ENCODE assay signal across 8 cellular contexts in the genomic region with DNA sequence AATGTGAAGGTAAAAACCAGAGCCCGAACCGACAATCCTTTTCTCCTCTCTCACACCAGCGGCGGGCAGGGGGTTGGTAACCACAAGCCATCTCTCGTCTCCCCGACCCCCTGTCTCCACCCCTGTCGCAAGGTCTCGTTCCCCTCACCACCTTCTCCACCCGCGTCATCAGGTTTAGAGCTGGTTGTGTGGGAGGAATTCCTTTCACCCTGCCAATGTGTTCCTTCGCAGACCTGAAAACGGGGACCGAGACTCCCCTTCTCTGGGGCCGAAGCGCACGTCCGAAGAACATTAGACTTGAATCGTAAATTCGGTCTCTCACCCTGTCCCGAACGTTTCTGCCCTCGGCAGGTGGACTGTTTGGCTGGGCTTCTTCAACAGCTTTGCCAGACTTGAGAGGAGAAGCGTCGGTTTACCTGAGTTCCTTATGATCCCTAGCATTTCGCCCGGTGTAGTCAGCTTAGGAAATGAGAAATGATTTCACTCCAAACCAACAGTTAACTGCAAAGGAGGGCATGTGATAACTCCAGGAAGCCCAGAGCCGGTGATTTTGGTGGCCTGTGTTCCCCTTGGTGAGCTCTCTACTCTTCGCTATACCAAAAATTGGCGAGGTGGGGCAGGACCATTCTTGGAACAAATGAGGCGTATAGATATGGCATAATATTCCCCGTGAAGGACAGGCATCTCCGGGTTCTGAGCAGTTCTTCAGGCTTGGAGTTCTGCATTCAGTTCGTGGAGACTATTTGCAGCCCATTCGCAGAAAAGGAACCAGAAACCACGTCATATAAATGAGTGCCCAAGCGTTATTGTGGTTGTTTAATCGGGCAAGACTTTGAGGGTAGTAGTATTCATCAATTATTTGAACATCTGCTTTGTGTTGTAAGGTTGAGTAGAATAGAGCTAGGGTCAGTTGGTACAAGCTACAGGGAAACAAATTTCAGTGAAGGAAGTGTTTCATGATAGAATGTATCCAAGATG. TPM values are rescaled to one million over a fixed set of nuclear protein-coding genes. Genes with fewer than 3 reads are reported as not detected.
DNase-seq lines count a peak whose midpoint lies in the region; ATAC-seq and TF ChIP-seq lines count a peak whose summit lies in the region.

No MANE protein-coding gene starts in this region.

- ATAC-seq in GM21786 (IDR thresholded peaks at IDR 0.05; ENCODE audit: unreplicated experiment) = peak; percentile 10
- peak; percentile 27 for ATAC-seq in mucosa of descending colon
- peak; percentile 26 for ATAC-seq in stimulated activated naive CD8-positive, alpha-beta T cell treated with anti-CD3 and anti-CD28 coated beads, Interleukin-15, amount 100 ng/mL, for 72 hours

- no peaks in the 10 kb centered on the region for H3K9me3 ChIP-seq in mucosa of descending colon

- H3K36me3 ChIP-seq in mucosa of descending colon (ENCODE audit: low read depth) = no peaks in the 10 kb centered on the region

- peak overlapping the region; percentile 99 for H3K4me3 Mint-ChIP-seq in activated CD4-positive, alpha-beta memory T cell treated with anti-CD3 and anti-CD28 coated beads for 36 hours
- H3K4me3 Mint-ChIP-seq in stimulated activated naive CD8-positive, alpha-beta T cell treated with anti-CD3 and anti-CD28 coated beads, Interleukin-15, amount 100 ng/mL, for 72 hours = peak overlapping the region; percentile 96 to 98

- peak overlapping the region; percentile 66 for H3K27ac ChIP-seq in epithelial cell of prostate

- TF ChIP-seq CTCF in mucosa of descending colon (IDR thresholded peaks at IDR 0.05) = no peak

- H3K4me1 ChIP-seq in mucosa of descending colon (ENCODE audit: low read depth) = no peaks in the 10 kb centered on the region

- H3K27ac Mint-ChIP-seq in activated CD4-positive, alpha-beta memory T cell treated with anti-CD3 and anti-CD28 coated beads for 36 hours = peak overlapping the region; percentile 95
- H3K27ac Mint-ChIP-seq in stimulated activated naive CD8-positive, alpha-beta T cell treated with anti-CD3 and anti-CD28 coated beads, Interleukin-15, amount 100 ng/mL, for 72 hours = peak overlapping the region; percentile 92 to 96

- POLR2A ChIA-PET in activated CD4-positive, alpha-beta memory T cell treated with anti-CD3 and anti-CD28 coated beads for 36 hours (lab: Charles Lee) = interaction anchor here (0.6 to 2.9 kb wide), 8 partner anchors 10 to 1551 kb away, joined by 3 to 11 read pairs (median 4); a partner anchor contains a TSS

- CTCF ChIA-PET in activated CD4-positive, alpha-beta memory T cell treated with anti-CD3 and anti-CD28 coated beads for 36 hours (lab: Charles Lee) = interaction anchor here (0.8 to 1.6 kb wide), 5 partner anchors 9 to 205 kb away, joined by 3 to 6 read pairs (median 4); no protein-coding TSS in a partner anchor

- H3K27me3 Mint-ChIP-seq in activated CD4-positive, alpha-beta memory T cell treated with anti-CD3 and anti-CD28 coated beads for 36 hours = no peaks in the 10 kb centered on the region
- H3K27me3 Mint-ChIP-seq in stimulated activated naive CD8-positive, alpha-beta T cell treated with anti-CD3 and anti-CD28 coated beads, Interleukin-15, amount 100 ng/mL, for 72 hours = no peaks in the 10 kb centered on the region

- DNase-seq in DMS 273 (lab: John Stamatoyannopoulos, UW; ENCODE audit: unreplicated experiment) (peak; percentile 75), DMS 273 treated with DMSO at 0.1 percent for 48 hours (lab: John Stamatoyannopoulos, UW) (no peak), LHCN-M2 (ENCODE audit: low read depth) (peak; percentile 19), epithelial cell of prostate (ENCODE audit: low read depth, low spot score) (no peak), mucosa of descending colon (peak in 2 of 3 donors; percentile 32 to 35)
- DNase-seq in activated CD4-positive, alpha-beta memory T cell treated with anti-CD3 and anti-CD28 coated beads for 36 hours = peak; percentile 55
- DNase-seq in stimulated activated naive CD8-positive, alpha-beta T cell treated with anti-CD3 and anti-CD28 coated beads, Interleukin-15, amount 100 ng/mL, for 72 hours = peak in 1 of 2 donors; percentile 30

- H3K9me3 Mint-ChIP-seq in activated CD4-positive, alpha-beta memory T cell treated with anti-CD3 and anti-CD28 coated beads for 36 hours = no peaks in the 10 kb centered on the region
- no peaks in the 10 kb centered on the region for H3K9me3 Mint-ChIP-seq in stimulated activated naive CD8-positive, alpha-beta T cell treated with anti-CD3 and anti-CD28 coated beads, Interleukin-15, amount 100 ng/mL, for 72 hours

- intact Hi-C loops in activated CD4-positive, alpha-beta memory T cell treated with anti-CD3 and anti-CD28 coated beads for 36 hours (cut with micrococcal nuclease) = loop anchor here (1.0 to 5.0 kb wide), 9 partner anchors 10 to 798 kb away; a partner anchor contains a TSS
- intact Hi-C loops in mucosa of descending colon (cut with DNase I, micrococcal nuclease) = no loop called here

- H3K4me1 Mint-ChIP-seq in activated CD4-positive, alpha-beta memory T cell treated with anti-CD3 and anti-CD28 coated beads for 36 hours (ENCODE audit: low read depth) = peaks cover 9% of the 10 kb centered on the region
- peaks cover 12% of the 10 kb centered on the region for H3K4me1 Mint-ChIP-seq in stimulated activated naive CD8-positive, alpha-beta T cell treated with anti-CD3 and anti-CD28 coated beads, Interleukin-15, amount 100 ng/mL, for 72 hours

- peaks cover 12% of the 10 kb centered on the region for H3K36me3 Mint-ChIP-seq in activated CD4-positive, alpha-beta memory T cell treated with anti-CD3 and anti-CD28 coated beads for 36 hours

- H3K4me3 ChIP-seq in mucosa of descending colon = peak overlapping the region; percentile 38

RNA-seq across cellular contexts. Expression of a gene that starts 0.7 kb away (rescaled TPM):
- 25.1 and 28.4 TPM in 2 replicates for total RNA-seq in LHCN-M2 (2014; rRNA removed)
- polyA plus RNA-seq in LHCN-M2 (2012) = 27.3 TPM
- total RNA-seq in activated CD4-positive, alpha-beta memory T cell treated with anti-CD3 and anti-CD28 coated beads for 36 hours = 10 to 100 TPM; 37.0 to 37.2 TPM
- total RNA-seq in mucosa of descending colon = 10 to 100 TPM in 2 of 3 donors, 1 to 10 TPM in 1; 9.5 to 40.6 (median 16.1) TPM

Comparison
In these comparisons a context has a peak if more than half of its experiments do, and no peak if none do; other contexts are left out.
1. DNase-seq: peak in DMS 273 (single experiment), LHCN-M2 (single experiment), activated CD4-positive, alpha-beta memory T cell treated with anti-CD3 and anti-CD28 coated beads for 36 hours (single experiment) and mucosa of descending colon (2 of 3); none in DMS 273 treated with DMSO at 0.1 percent for 48 hours (single experiment) and epithelial cell of prostate (single experiment).
2. Peak in every context shown above with its lines, with median percentiles within 50 percentile points of each other: ATAC-seq.